ENCODE assay signal across 8 cellular contexts in genomic region chr5:90940227-90940995, GRCh38.
DNase-seq lines count a peak whose midpoint lies in the region; ATAC-seq and TF ChIP-seq lines count a peak whose summit lies in the region.

No MANE protein-coding gene starts in this region.

- peak; percentile 56 for DNase-seq in GM13977 (ENCODE audit: low spot score)
- peak; percentile 68 for DNase-seq in T-helper 2 cell treated with Interferon-gamma antibody and Interleukin-4, amounts not matched to agents 5 μg/mL and 100 μg/mL, for 36 hours (ENCODE audit: low spot score)
- DNase-seq in fibroblast of the conjunctiva (ENCODE audit: low read depth) = peak; percentile 3
- DNase-seq in skeletal muscle cell (ENCODE audit: low read depth) = peak; percentile 11
- no peak for DNase-seq in stomach
- no peak for DNase-seq in cerebellar nuclear complex (lab: John Stamatoyannopoulos, UW)

- H3K4me1 Mint-ChIP-seq in T-helper 2 cell treated with Interferon-gamma antibody and Interleukin-4, amounts not matched to agents 5 μg/mL and 100 μg/mL, for 36 hours (ENCODE audit: low read depth) = peaks cover 24% of the 10 kb centered on the region

- no peaks in the 10 kb centered on the region for H3K27me3 Mint-ChIP-seq in T-helper 2 cell treated with Interferon-gamma antibody and Interleukin-4, amounts not matched to agents 5 μg/mL and 100 μg/mL, for 36 hours (ENCODE audit: low read depth)

- in situ Hi-C loops in GM13977 (cut with MboI; ENCODE audit: low pct_unique_long_range_greater_than_20kb, low sequenced_read_pairs, unreplicated experiment) = no loop called here

- H3K36me3 ChIP-seq in HUES6 (ENCODE audit: control insufficient read depth, insufficient read depth, low read length) = no peaks in the 10 kb centered on the region
- no peaks in the 10 kb centered on the region for H3K36me3 ChIP-seq in stomach

- H3K4me1 ChIP-seq in HUES6 (ENCODE audit: control insufficient read depth, insufficient read depth, low read length) (peaks cover 19% of the 10 kb centered on the region), stomach (peaks cover 10 to 33% (median 20%) of the 10 kb centered on the region in 4 donors)

- no peaks in the 10 kb centered on the region for H3K27me3 ChIP-seq in HUES6 (ENCODE audit: control insufficient read depth, insufficient read depth, low read length)
- no peaks in the 10 kb centered on the region for H3K27me3 ChIP-seq in stomach

- peak; percentile 100 for ATAC-seq in GM21723 (IDR thresholded peaks at IDR 0.05; ENCODE audit: unreplicated experiment)

- H3K27ac ChIP-seq in HUES6 (ENCODE audit: low read depth, low read length) (peak overlapping the region; percentile 83), stomach (peak overlapping the region in 2 of 5 donors; percentile 25 to 52)

- TF ChIP-seq EP300 in stomach (IDR thresholded peaks at IDR 0.05) = no peak

- no peak for TF ChIP-seq POLR2A in stomach (IDR thresholded peaks at IDR 0.05)

- intact Hi-C loops in stomach (cut with DNase I; ENCODE audit: low total_unique reads) = no loop called here

- H3K27ac Mint-ChIP-seq in T-helper 2 cell treated with Interferon-gamma antibody and Interleukin-4, amounts not matched to agents 5 μg/mL and 100 μg/mL, for 36 hours = peak overlapping the region; percentile 62

- H3K4me3 ChIP-seq in HUES6 (ENCODE audit: low read depth, low read length) = no peak overlapping the region
- no peak overlapping the region for H3K4me3 ChIP-seq in skeletal muscle cell (ENCODE audit: low read depth, low read length)
- H3K4me3 ChIP-seq in stomach = no peak overlapping the region

- no peak overlapping the region for H3K4me3 Mint-ChIP-seq in T-helper 2 cell treated with Interferon-gamma antibody and Interleukin-4, amounts not matched to agents 5 μg/mL and 100 μg/mL, for 36 hours

- 2 to 10% (median 4%) methylated on average over 1 of the region's 1 CpG for WGBS in stomach, 5 donors

- TF ChIP-seq CTCF in GM13977 (IDR thresholded peaks at IDR 0.05; ENCODE audit: extremely low read depth, insufficient read depth, missing control alignments) = no peak
- TF ChIP-seq CTCF in stomach (IDR thresholded peaks at IDR 0.05) = no peak

- H3K9me3 Mint-ChIP-seq in T-helper 2 cell treated with Interferon-gamma antibody and Interleukin-4, amounts not matched to agents 5 μg/mL and 100 μg/mL, for 36 hours = no peaks in the 10 kb centered on the region

- H3K9ac ChIP-seq in HUES6 (ENCODE audit: low read length) = peak overlapping the region; percentile 30

- no peaks in the 10 kb centered on the region for H3K36me3 Mint-ChIP-seq in T-helper 2 cell treated with Interferon-gamma antibody and Interleukin-4, amounts not matched to agents 5 μg/mL and 100 μg/mL, for 36 hours (ENCODE audit: low read depth)

- H3K9me3 ChIP-seq in HUES6 (ENCODE audit: control insufficient read depth, insufficient read depth, low read depth, low read length) = no peaks in the 10 kb centered on the region
- H3K9me3 ChIP-seq in stomach = no peaks in the 10 kb centered on the region

Comparison
In these comparisons a context has a peak if more than half of its experiments do, and no peak if none do; other contexts are left out.
1. DNase-seq: peak in GM13977 (single experiment), T-helper 2 cell treated with Interferon-gamma antibody and Interleukin-4, amounts not matched to agents 5 μg/mL and 100 μg/mL, for 36 hours (single experiment), fibroblast of the conjunctiva (single experiment) and skeletal muscle cell (single experiment); none in stomach (single experiment) and cerebellar nuclear complex (0 of 2).